10 cellular contexts compared by ENCODE assay signal in the genomic region with DNA sequence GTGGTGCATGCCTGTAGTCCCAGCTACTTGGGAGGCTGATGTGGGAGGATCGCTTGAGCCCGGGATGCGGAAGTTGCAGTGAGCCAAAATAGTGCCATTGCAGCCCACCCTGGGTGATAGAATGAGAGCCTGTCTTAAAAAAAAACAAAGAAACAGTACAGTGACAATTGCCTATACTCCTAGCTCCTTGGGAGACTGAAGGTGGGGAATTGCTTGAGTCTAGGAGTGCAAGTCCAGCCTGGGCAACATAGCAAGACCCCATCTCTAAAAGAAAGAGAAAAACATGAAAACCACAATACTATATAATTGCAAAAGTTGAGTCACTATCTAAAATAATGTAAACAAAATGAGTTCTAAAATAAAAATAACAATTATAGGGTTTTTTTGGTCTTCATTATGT.
"Had no signal": no experiment of that assay in that cellular context is flagged by ENCODE, and none has a peak within 500 bp of the region (broad histone marks: within the 10 kb centered on the region; RNA-seq: fewer than 3 reads in every experiment).

No MANE protein-coding gene starts in this region.

- H3K36me3 ChIP-seq: HAP-1 had no signal

- H3K9ac ChIP-seq: GM23248, KMS-11 had no signal

- H3K27ac ChIP-seq: GM23248, HL-60, KMS-11 had no signal

- H2AFZ ChIP-seq: GM23248 had no signal

- H3K9me3 ChIP-seq: HAP-1 had no signal

- ATAC-seq: HCT116 had no signal

- DNase-seq: GM23248, GOT3, H7, IMR-90, Karpas-422, KBM-7 had no signal

- H3K4me2 ChIP-seq: KMS-11 had no signal

- H3K4me3 ChIP-seq: GM23248, HAP-1 had no signal

- H3K4me1 ChIP-seq: HAP-1 had no signal
